8 cellular contexts compared by ENCODE assay signal in the genomic region with DNA sequence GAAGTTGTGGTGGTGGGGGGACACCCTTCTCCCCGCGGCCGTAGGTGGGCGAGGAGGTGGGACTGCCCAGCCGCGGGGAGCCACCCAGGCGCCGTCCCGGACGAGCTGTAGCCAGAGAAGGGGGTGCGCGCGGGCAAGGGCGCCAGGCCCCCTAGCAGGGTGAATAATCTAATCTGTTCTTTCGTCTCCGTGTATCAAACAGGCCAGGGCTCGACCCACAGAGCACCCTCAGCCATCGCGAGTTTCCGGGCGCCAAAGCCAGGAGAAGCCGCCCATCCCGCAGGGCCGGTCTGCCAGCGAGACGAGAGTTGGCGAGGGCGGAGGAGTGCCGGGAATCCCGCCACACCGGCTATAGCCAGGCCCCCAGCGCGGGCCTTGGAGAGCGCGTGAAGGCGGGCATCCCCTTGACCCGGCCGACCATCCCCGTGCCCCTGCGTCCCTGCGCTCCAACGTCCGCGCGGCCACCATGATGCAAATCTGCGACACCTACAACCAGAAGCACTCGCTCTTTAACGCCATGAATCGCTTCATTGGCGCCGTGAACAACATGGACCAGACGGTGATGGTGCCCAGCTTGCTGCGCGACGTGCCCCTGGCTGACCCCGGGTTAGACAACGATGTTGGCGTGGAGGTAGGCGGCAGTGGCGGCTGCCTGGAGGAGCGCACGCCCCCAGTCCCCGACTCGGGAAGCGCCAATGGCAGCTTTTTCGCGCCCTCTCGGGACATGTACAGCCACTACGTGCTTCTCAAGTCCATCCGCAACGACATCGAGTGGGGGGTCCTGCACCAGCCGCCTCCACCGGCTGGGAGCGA. TPM values are rescaled to one million over a fixed set of nuclear protein-coding genes. Genes with fewer than 3 reads are reported as not detected.
DNase-seq lines count a peak whose midpoint lies in the region; ATAC-seq and TF ChIP-seq lines count a peak whose summit lies in the region.

No MANE protein-coding gene starts in this region.

- peak overlapping the region; percentile 83 for H3K4me3 Mint-ChIP-seq in MCF 10A (ENCODE audit: unreplicated experiment)

- ATAC-seq in HG02763 (IDR thresholded peaks at IDR 0.05; ENCODE audit: unreplicated experiment) (peak; percentile 3), left colon (peak; percentile 17), GM21529 (IDR thresholded peaks at IDR 0.05; ENCODE audit: unreplicated experiment) (no peak)

- BruUV-seq in MCF 10A (replicated peaks; lab: Mats Ljungman, UMichigan): TSS peak; percentile 26

- H3K9me3 Mint-ChIP-seq in MCF 10A (ENCODE audit: unreplicated experiment): no peaks in the 10 kb centered on the region

- intact Hi-C loops in MCF 10A (cut with micrococcal nuclease) (loop anchor here (1.0 to 2.0 kb wide), 2 partner anchors 36 to 181 kb away; no protein-coding TSS in a partner anchor), left colon (cut with DNase I, micrococcal nuclease) (no loop called here)

- H3K27ac Mint-ChIP-seq in MCF 10A (ENCODE audit: low read depth, unreplicated experiment): peak overlapping the region; percentile 93

- no peaks in the 10 kb centered on the region for H3K4me1 Mint-ChIP-seq in MCF 10A (ENCODE audit: insufficient read depth, unreplicated experiment)

- peaks cover 25% of the 10 kb centered on the region for H3K36me3 Mint-ChIP-seq in MCF 10A (ENCODE audit: insufficient read depth, unreplicated experiment)

- DNase-seq in Daoy (ENCODE audit: low read depth) (peak; percentile 33), SW480 (ENCODE audit: low spot score) (peak; percentile 41), MCF 10A (ENCODE audit: unreplicated experiment) (peak; percentile 43), left colon (peak; percentile 31 to 47), Kasumi-1 (lab: John Stamatoyannopoulos, UW) (no peak)
- peak; percentile 17 to 21 for DNase-seq in stimulated activated CD4-positive, alpha-beta T cell treated with anti-CD3 and anti-CD28 coated beads, Interleukin-4, amount 100 ng/mL, for 4 hours

- H3K27me3 Mint-ChIP-seq in MCF 10A (ENCODE audit: insufficient read depth, unreplicated experiment): peaks cover 7% of the 10 kb centered on the region

- POLR2A ChIA-PET in MCF 10A (lab: Yijun Ruan, JAX): interaction anchor here (0.6 to 1.6 kb wide), 7 partner anchors 12 to 378 kb away, joined by 3 to 5 read pairs (median 3); no protein-coding TSS in a partner anchor

- CTCF ChIA-PET in MCF 10A (lab: Yijun Ruan, JAX): interaction anchor here (0.5 to 0.7 kb wide), 3 partner anchors 37 to 1924 kb away, joined by 3 read pairs; no protein-coding TSS in a partner anchor

- no peak for TF ChIP-seq CTCF in MCF 10A (IDR thresholded peaks at IDR 0.05; ENCODE audit: unreplicated experiment)

RNA-seq across cellular contexts. Expression of gene MID1IP1, which starts 3.4 kb away (rescaled TPM):
- 27.4 and 36.8 TPM in 2 replicates for total RNA-seq in Daoy (2014; rRNA removed; shearing (Covaris generic))
- total RNA-seq in MCF 10A (2022) (52.4 and 52.9 TPM in 2 replicates), left colon (10 to 100 TPM; 33.3 to 34.0 TPM)

Comparison
In these comparisons a context has a peak if more than half of its experiments do, and no peak if none do; other contexts are left out.
1. DNase-seq: peak in Daoy (single experiment), SW480 (single experiment), MCF 10A (single experiment), left colon (2 of 2) and stimulated activated CD4-positive, alpha-beta T cell treated with anti-CD3 and anti-CD28 coated beads, Interleukin-4, amount 100 ng/mL, for 4 hours (2 of 2); none in Kasumi-1 (0 of 2).